In genomic region chr7:1243290-1243963, GRCh38 we compare ENCODE assay signal across 17 cellular contexts. TPM values are rescaled to one million over a fixed set of nuclear protein-coding genes. Genes with fewer than 3 reads are reported as not detected.
DNase-seq lines count a peak whose midpoint lies in the region; FAIRE-seq and TF ChIP-seq lines count a peak whose summit lies in the region.
"Had no signal": no experiment of that assay in that cellular context is flagged by ENCODE, and none has a peak within 500 bp of the region (broad histone marks: within the 10 kb centered on the region; RNA-seq: fewer than 3 reads in every experiment).

No MANE protein-coding gene starts in this region.

- H3K27me3 Mint-ChIP-seq in activated naive CD4-positive, alpha-beta T cell treated with anti-CD3 and anti-CD28 coated beads, Interleukin-2, amount 50 U/mL, for 24 hours = peaks cover 55% of the 10 kb centered on the region
- H3K27me3 Mint-ChIP-seq in activated naive CD4-positive, alpha-beta T cell treated with anti-CD3 and anti-CD28 coated beads for 36 hours (ENCODE audit: low read depth) = peaks cover 67% of the 10 kb centered on the region
- peaks cover 46% of the 10 kb centered on the region for H3K27me3 Mint-ChIP-seq in IgD-negative memory B cell

- peaks cover 26% of the 10 kb centered on the region for H3K4me1 Mint-ChIP-seq in activated naive CD4-positive, alpha-beta T cell treated with anti-CD3 and anti-CD28 coated beads, Interleukin-2, amount 50 U/mL, for 24 hours
- peaks cover 11% of the 10 kb centered on the region for H3K4me1 Mint-ChIP-seq in activated naive CD4-positive, alpha-beta T cell treated with anti-CD3 and anti-CD28 coated beads for 36 hours (ENCODE audit: low read depth)
- peaks cover 1 to 4% (median 4%) of the 10 kb centered on the region in 3 donors for H3K4me1 Mint-ChIP-seq in IgD-negative memory B cell

- POLR2A ChIA-PET in endothelial cell of umbilical vein (lab: Charles Lee) = no interaction called here

- no peak overlapping the region for H2BK5ac ChIP-seq in neuronal stem cell (ENCODE audit: low read length)

- TF ChIP-seq CTCF in endothelial cell of umbilical vein (IDR thresholded peaks at IDR 0.05; ENCODE audit: extremely low read depth in 1 of 2, insufficient read depth in 1 of 2, low read depth in 1 of 2, low read length in 2 of 2) = no peak

- no peak overlapping the region for H3K14ac ChIP-seq in neuronal stem cell (ENCODE audit: low read length)

- H3K27me3 ChIP-seq in endothelial cell of umbilical vein (ENCODE audit: control insufficient read depth in 2 of 2, insufficient read depth in 2 of 2, low read length in 2 of 2) (peaks cover 82 to 97% of the 10 kb centered on the region in 2 experiments), neuronal stem cell (ENCODE audit: control insufficient read depth in 3 of 3, insufficient read depth in 3 of 3, low read depth in 1 of 3, low read length in 3 of 3) (peaks cover 72 to 100% (median 96%) of the 10 kb centered on the region in 3 experiments), MG63 (peaks cover 58% of the 10 kb centered on the region)

- H3K79me2 ChIP-seq in endothelial cell of umbilical vein (ENCODE audit: control insufficient read depth, insufficient read depth, low read length) = no peaks in the 10 kb centered on the region

- CTCF ChIA-PET in activated naive CD4-positive, alpha-beta T cell treated with anti-CD3 and anti-CD28 coated beads for 36 hours (lab: Charles Lee) = no interaction called here
- CTCF ChIA-PET in endothelial cell of umbilical vein (lab: Charles Lee) = interaction anchor here (1.5 kb wide), 1 partner anchor 10 kb away, joined by 3 read pairs; no protein-coding TSS in a partner anchor

- H2AK5ac ChIP-seq in neuronal stem cell (ENCODE audit: low read depth, low read length) = peak overlapping the region; percentile 25

- no peaks in the 10 kb centered on the region for H3K36me3 ChIP-seq in endothelial cell of umbilical vein (ENCODE audit: control insufficient read depth in 2 of 2, extremely low read depth in 1 of 2, insufficient read depth in 2 of 2, low read length in 2 of 2)
- no peaks in the 10 kb centered on the region for H3K36me3 ChIP-seq in neuronal stem cell (replicated peaks in 1 of 2; ENCODE audit: control insufficient read depth in 2 of 2, insufficient read depth in 2 of 2, low read length in 2 of 2)
- no peaks in the 10 kb centered on the region for H3K36me3 ChIP-seq in MG63

- no peak overlapping the region for H2BK15ac ChIP-seq in neuronal stem cell (ENCODE audit: low read length)

- no peak overlapping the region for H3K23ac ChIP-seq in neuronal stem cell (ENCODE audit: low read depth, low read length, poor library complexity)

- no TSS peak for BruUV-seq in endothelial cell of umbilical vein (replicated peaks; lab: Mats Ljungman, UMichigan)

- H2BK12ac ChIP-seq in neuronal stem cell (ENCODE audit: low read length) = no peak overlapping the region

- no peak overlapping the region for H3K4me3 ChIP-seq in endothelial cell of umbilical vein (replicated peaks in 1 of 3; ENCODE audit: insufficient read depth in 1 of 3, low read depth in 1 of 3, low read length in 3 of 3)
- no peak overlapping the region for H3K4me3 ChIP-seq in neuronal stem cell (ENCODE audit: low read length in 2 of 2)
- no peak overlapping the region for H3K4me3 ChIP-seq in MG63

- FAIRE-seq in endothelial cell of umbilical vein (lab: Jason Lieb, UNC) = no peak
- FAIRE-seq: D721Med had no signal

- H4K8ac ChIP-seq in neuronal stem cell (ENCODE audit: low read depth, low read length) = no peak overlapping the region

- peak overlapping the region; percentile 28 for H3K18ac ChIP-seq in neuronal stem cell (ENCODE audit: low read length)

- no peak for DNase-seq in activated naive CD4-positive, alpha-beta T cell treated with anti-CD3 and anti-CD28 coated beads for 36 hours
- DNase-seq in endothelial cell of umbilical vein (ENCODE audit: low read depth, low spot score) (no peak), neuronal stem cell (ENCODE audit: low spot score) (no peak), MG63 (no peak), cortex of kidney (lab: John Stamatoyannopoulos, UW) (no peak)
- DNase-seq: DMS79, NCI-H1417 treated with DMSO at 0.1 percent for 48 hours, NCI-H187 treated with DMSO at 0.1 percent for 48 hours, NCI-H226, NCI-H82 had no signal

- no peaks in the 10 kb centered on the region for H3K9me3 Mint-ChIP-seq in activated naive CD4-positive, alpha-beta T cell treated with anti-CD3 and anti-CD28 coated beads, Interleukin-2, amount 50 U/mL, for 24 hours
- H3K9me3 Mint-ChIP-seq in activated naive CD4-positive, alpha-beta T cell treated with anti-CD3 and anti-CD28 coated beads for 36 hours = no peaks in the 10 kb centered on the region
- peaks cover 0 to 8% (median 0%) of the 10 kb centered on the region in 3 donors for H3K9me3 Mint-ChIP-seq in IgD-negative memory B cell

- H3K36me3 Mint-ChIP-seq in activated naive CD4-positive, alpha-beta T cell treated with anti-CD3 and anti-CD28 coated beads, Interleukin-2, amount 50 U/mL, for 24 hours = no peaks in the 10 kb centered on the region
- no peaks in the 10 kb centered on the region for H3K36me3 Mint-ChIP-seq in activated naive CD4-positive, alpha-beta T cell treated with anti-CD3 and anti-CD28 coated beads for 36 hours (ENCODE audit: low read depth)
- no peaks in the 10 kb centered on the region for H3K36me3 Mint-ChIP-seq in IgD-negative memory B cell

- H2AFZ ChIP-seq in endothelial cell of umbilical vein (ENCODE audit: low read depth, low read length) = no peak overlapping the region
- H2AFZ ChIP-seq in neuronal stem cell (ENCODE audit: low read length) = no peak overlapping the region

- peaks cover 5% of the 10 kb centered on the region for H4K20me1 ChIP-seq in endothelial cell of umbilical vein (replicated peaks; ENCODE audit: control insufficient read depth, extremely low read depth, insufficient read depth, low read length)

- peak overlapping the region; percentile 17 for H3K27ac Mint-ChIP-seq in activated naive CD4-positive, alpha-beta T cell treated with anti-CD3 and anti-CD28 coated beads, Interleukin-2, amount 50 U/mL, for 24 hours
- H3K27ac Mint-ChIP-seq in activated naive CD4-positive, alpha-beta T cell treated with anti-CD3 and anti-CD28 coated beads for 36 hours = no peak overlapping the region
- peak overlapping the region; percentile 76 to 94 (median 93) for H3K27ac Mint-ChIP-seq in IgD-negative memory B cell

- H3K4me1 ChIP-seq in endothelial cell of umbilical vein (ENCODE audit: control insufficient read depth, extremely low read depth, insufficient read depth, low read length) = no peaks in the 10 kb centered on the region
- peaks cover 4 to 7% of the 10 kb centered on the region in 2 donors for H3K4me1 ChIP-seq in neuronal stem cell (ENCODE audit: control insufficient read depth in 2 of 2, insufficient read depth in 1 of 2, low read depth in 1 of 2, low read length in 2 of 2)

- dilution Hi-C loops in endothelial cell of umbilical vein (cut with MboI; ENCODE audit: extremely low pct_ligation_motif_present, low sequenced_read_pairs) = no loop called here

- H3K4me3 Mint-ChIP-seq in activated naive CD4-positive, alpha-beta T cell treated with anti-CD3 and anti-CD28 coated beads, Interleukin-2, amount 50 U/mL, for 24 hours = no peak overlapping the region
- H3K4me3 Mint-ChIP-seq in activated naive CD4-positive, alpha-beta T cell treated with anti-CD3 and anti-CD28 coated beads for 36 hours = no peak overlapping the region
- H3K4me3 Mint-ChIP-seq in IgD-negative memory B cell = peak overlapping the region in 2 of 4 donors; percentile 28 to 38

- no peaks in the 10 kb centered on the region for H3K9me3 ChIP-seq in endothelial cell of umbilical vein (replicated peaks; ENCODE audit: control insufficient read depth, insufficient read depth, low read length)
- H3K9me3 ChIP-seq in neuronal stem cell (replicated peaks in 1 of 2; ENCODE audit: control insufficient read depth in 2 of 2, insufficient read depth in 1 of 2, low read depth in 1 of 2, low read length in 2 of 2) = peaks cover 2 to 8% of the 10 kb centered on the region in 2 donors
- H3K9me3 ChIP-seq in MG63 = no peaks in the 10 kb centered on the region

- H3K4ac ChIP-seq in neuronal stem cell (ENCODE audit: low read length) = no peak overlapping the region

- H4K91ac ChIP-seq in neuronal stem cell (ENCODE audit: low read depth, low read length, poor library complexity) = no peak overlapping the region

- no peak overlapping the region for H2BK120ac ChIP-seq in neuronal stem cell (ENCODE audit: low read depth, low read length)

- no peak for TF ChIP-seq POLR2A in endothelial cell of umbilical vein (IDR thresholded peaks at IDR 0.05; ENCODE audit: low read depth, low read length)

- H3K4me2 ChIP-seq in endothelial cell of umbilical vein (ENCODE audit: insufficient read depth, low read length) (no peak overlapping the region), neuronal stem cell (ENCODE audit: insufficient read depth, low read length, poor library complexity, severe bottlenecking) (no peak overlapping the region)

- intact Hi-C loops in activated naive CD4-positive, alpha-beta T cell treated with anti-CD3 and anti-CD28 coated beads for 36 hours (cut with micrococcal nuclease) = no loop called here
- intact Hi-C loops in endothelial cell of umbilical vein (cut with micrococcal nuclease) = no loop called here

- H3K9ac ChIP-seq in endothelial cell of umbilical vein (replicated peaks; ENCODE audit: extremely low read depth, insufficient read depth, low read length) = no peak overlapping the region
- no peak overlapping the region for H3K9ac ChIP-seq in neuronal stem cell (ENCODE audit: low read depth, low read length, poor library complexity)

- H3K27ac ChIP-seq in endothelial cell of umbilical vein (ENCODE audit: insufficient read depth, low read depth, low read length) (no peak overlapping the region), neuronal stem cell (replicated peaks; ENCODE audit: low read length) (no peak overlapping the region)

- no peaks in the 10 kb centered on the region for H3K9me1 ChIP-seq in endothelial cell of umbilical vein (replicated peaks; ENCODE audit: control insufficient read depth, extremely low read depth, insufficient read depth, low read length)

- H3K79me1 ChIP-seq in neuronal stem cell (ENCODE audit: low read depth, low read length) = no peaks in the 10 kb centered on the region

- WGBS in neuronal stem cell (ENCODE audit: extremely low coverage in 2 of 2, insufficient read length in 2 of 2, insufficient replicate concordance in 1 of 2), 2 donors = no CpG with 5 or more reads among the region's 17 CpGs

RNA-seq across cellular contexts. Expression of gene UNCX, which starts 10.8 kb away (rescaled TPM):
- not detected for total RNA-seq in activated naive CD4-positive, alpha-beta T cell treated with anti-CD3 and anti-CD28 coated beads for 36 hours
- polyA plus RNA-seq in IgD-negative memory B cell (not detected), endothelial cell of umbilical vein (not detected in 2 replicates)
- total RNA-seq in endothelial cell of umbilical vein = not detected in 2 replicates
- not detected in 2 replicates for polyA plus RNA-seq in endothelial cell of umbilical vein (2011; cell fraction: cytosol; rRNA removed)
- polyA plus RNA-seq in endothelial cell of umbilical vein (2011; cell fraction: nucleus; rRNA removed) = not detected in 2 replicates
- not detected in 2 replicates for polyA plus RNA-seq in endothelial cell of umbilical vein (2012)
- not detected in 2 replicates for polyA minus RNA-seq in endothelial cell of umbilical vein
- polyA minus RNA-seq in endothelial cell of umbilical vein (2011; cell fraction: cytosol; rRNA and poly(A)+ RNA removed) = not detected
- polyA minus RNA-seq in endothelial cell of umbilical vein (2011; cell fraction: nucleus; rRNA and poly(A)+ RNA removed) = not detected in 2 replicates
- polyA plus RNA-seq in neuronal stem cell (2013, experiment 1 of 2) = 0.01 TPM
- polyA plus RNA-seq in neuronal stem cell (2013, experiment 2 of 2) = 0.01 TPM
- not detected in 2 replicates for total RNA-seq in MG63 (2014; rRNA removed; shearing (Covaris generic); ENCODE audit: low replicate concordance)
- total RNA-seq: H7, HT-29, M059J, RPMI7951 had no signal
